ENCODE assay signal across 8 cellular contexts in genomic region chr4:10116625-10117423, GRCh38. TPM values are rescaled to one million over a fixed set of nuclear protein-coding genes. Genes with fewer than 3 reads are reported as not detected.
DNase-seq lines count a peak whose midpoint lies in the region; TF ChIP-seq lines count a peak whose summit lies in the region.

Gene WDR1 (minus strand): TSS chr4:10116799. CDS start chr4:10116666, 133 bp downstream.

- H3K4me3 ChIP-seq in H7 (ENCODE audit: insufficient read depth, low read depth, low read length) (peak within 1 kb of the TSS; percentile 82), fibroblast of the aortic adventitia (ENCODE audit: low read depth, low read length) (peak within 1 kb of the TSS; percentile 81)

- H3K9me3 Mint-ChIP-seq in nephron progenitor cell: no peaks in the 10 kb centered on the region
- no peaks in the 10 kb centered on the region for H3K9me3 Mint-ChIP-seq in stimulated activated naive CD8-positive, alpha-beta T cell treated with anti-CD3 and anti-CD28 coated beads, Interleukin-15, Interleukin-2, amounts not matched to agents 100 ng/mL and 50 ng/mL, for 24 hours

- peaks cover 32% of the 10 kb centered on the region for H3K36me3 Mint-ChIP-seq in nephron progenitor cell (ENCODE audit: low read depth)
- H3K36me3 Mint-ChIP-seq in stimulated activated naive CD8-positive, alpha-beta T cell treated with anti-CD3 and anti-CD28 coated beads, Interleukin-15, Interleukin-2, amounts not matched to agents 100 ng/mL and 50 ng/mL, for 24 hours (ENCODE audit: low read depth): peaks cover 41% of the 10 kb centered on the region

- peaks cover 83% of the 10 kb centered on the region for H3K4me1 Mint-ChIP-seq in nephron progenitor cell
- H3K4me1 Mint-ChIP-seq in stimulated activated naive CD8-positive, alpha-beta T cell treated with anti-CD3 and anti-CD28 coated beads, Interleukin-15, Interleukin-2, amounts not matched to agents 100 ng/mL and 50 ng/mL, for 24 hours (ENCODE audit: low read depth): peaks cover 72% of the 10 kb centered on the region

- H3K27me3 ChIP-seq in H7 (ENCODE audit: control insufficient read depth, insufficient read depth, low read length): no peaks in the 10 kb centered on the region

- TF ChIP-seq POLR2A in Raji (IDR thresholded peaks at IDR 0.05; ENCODE audit: insufficient read depth, low read depth, low read length): peak; percentile 90

- peak within 1 kb of the TSS; percentile 91 for H3K4me3 Mint-ChIP-seq in nephron progenitor cell
- peak within 1 kb of the TSS; percentile 97 for H3K4me3 Mint-ChIP-seq in stimulated activated naive CD8-positive, alpha-beta T cell treated with anti-CD3 and anti-CD28 coated beads, Interleukin-15, Interleukin-2, amounts not matched to agents 100 ng/mL and 50 ng/mL, for 24 hours

- H3K27ac Mint-ChIP-seq in nephron progenitor cell: peak within 1 kb of the TSS; percentile 100
- H3K27ac Mint-ChIP-seq in stimulated activated naive CD8-positive, alpha-beta T cell treated with anti-CD3 and anti-CD28 coated beads, Interleukin-15, Interleukin-2, amounts not matched to agents 100 ng/mL and 50 ng/mL, for 24 hours: peak within 1 kb of the TSS; percentile 99

- peak; percentile 92 for DNase-seq in ELR (ENCODE audit: low read depth)
- DNase-seq in H7: peak; percentile 98
- peak; percentile 94 for DNase-seq in M059J (ENCODE audit: low read depth)
- peak; percentile 97 for DNase-seq in activated effector memory CD4-positive, alpha-beta T cell treated with anti-CD3 and anti-CD28 coated beads, Interleukin-2, amount 50 U/mL, for 16 hours
- peak; percentile 94 for DNase-seq in fibroblast of the aortic adventitia (ENCODE audit: low read depth)
- peak; percentile 94 for DNase-seq in nephron progenitor cell

- no peaks in the 10 kb centered on the region for H3K27me3 Mint-ChIP-seq in nephron progenitor cell (ENCODE audit: low read depth, poor library complexity)
- H3K27me3 Mint-ChIP-seq in stimulated activated naive CD8-positive, alpha-beta T cell treated with anti-CD3 and anti-CD28 coated beads, Interleukin-15, Interleukin-2, amounts not matched to agents 100 ng/mL and 50 ng/mL, for 24 hours: no peaks in the 10 kb centered on the region

- peaks cover 23% of the 10 kb centered on the region for H3K36me3 ChIP-seq in H7 (replicated peaks; ENCODE audit: control insufficient read depth, insufficient read depth, low read length)

- TF ChIP-seq CTCF in fibroblast of the aortic adventitia (IDR thresholded peaks at IDR 0.05; ENCODE audit: insufficient read depth, low read length) (no peak), nephron progenitor cell (IDR thresholded peaks at IDR 0.05) (no peak)

RNA-seq across cellular contexts. Expression of gene WDR1, which starts in this region (rescaled TPM):
- total RNA-seq in H7 (2014; rRNA removed; shearing (Covaris generic)): 219 and 254 TPM in 2 replicates
- 322 and 407 TPM in 2 replicates for total RNA-seq in M059J (2014; rRNA removed; shearing (Covaris generic))
- 75.7 and 228 TPM in 2 replicates for total RNA-seq in fibroblast of the aortic adventitia (ENCODE audit: low replicate concordance)

Comparison
In these comparisons a context has a peak if more than half of its experiments do, and no peak if none do; other contexts are left out.
1. Peak in every context shown above with its lines: DNase-seq and H3K4me3 ChIP-seq.